Comparison of ENCODE assay signal across 8 cellular contexts in genomic region chr21:31580866-31581276, GRCh38.
DNase-seq lines count a peak whose midpoint lies in the region; ATAC-seq and TF ChIP-seq lines count a peak whose summit lies in the region.

No MANE protein-coding gene starts in this region.

- CTCF ChIA-PET in Calu3 (lab: Charles Lee), result interaction anchor here (1.3 to 1.6 kb wide), 2 partner anchors 10 to 382 kb away, joined by 4 to 13 read pairs; no protein-coding TSS in a partner anchor

- H3K4me1 Mint-ChIP-seq in Calu3 (ENCODE audit: low read depth, unreplicated experiment), result no peaks in the 10 kb centered on the region
- peaks cover 2% of the 10 kb centered on the region for H3K4me1 Mint-ChIP-seq in T-helper 2 cell treated with Interferon-gamma antibody and Interleukin-4, amounts not matched to agents 5 μg/mL and 100 μg/mL, for 36 hours (ENCODE audit: low read depth)

- DNase-seq in Calu3, result peak; percentile 66
- peak; percentile 23 for DNase-seq in NCI-H1436 treated with DMSO at 0.1 percent for 48 hours (lab: John Stamatoyannopoulos, UW)
- peak; percentile 57 for DNase-seq in T-helper 2 cell treated with Interferon-gamma antibody and Interleukin-4, amounts not matched to agents 5 μg/mL and 100 μg/mL, for 36 hours (ENCODE audit: low spot score)
- peak in 54 of 58 donors; percentile 2 to 80 (median 40) for DNase-seq in anterior cingulate cortex (lab: John Stamatoyannopoulos, UW)
- DNase-seq in hippocampal formation (lab: John Stamatoyannopoulos, UW), result peak; percentile 60 to 64
- DNase-seq in stimulated activated CD4-positive, alpha-beta T cell treated with anti-CD3 and anti-CD28 coated beads, Interleukin-12 subunit alpha, Interleukin-12 subunit beta, amount 100 ng/mL, for 24 hours (ENCODE audit: low read depth in 2 of 2), result peak; percentile 57 to 78

- no peaks in the 10 kb centered on the region for H3K27me3 Mint-ChIP-seq in Calu3 (ENCODE audit: unreplicated experiment)
- peaks cover 24% of the 10 kb centered on the region for H3K27me3 Mint-ChIP-seq in T-helper 2 cell treated with Interferon-gamma antibody and Interleukin-4, amounts not matched to agents 5 μg/mL and 100 μg/mL, for 36 hours (ENCODE audit: low read depth)

- peak; percentile 48 for TF ChIP-seq CTCF in Calu3 (IDR thresholded peaks at IDR 0.05; ENCODE audit: unreplicated experiment)

- no peaks in the 10 kb centered on the region for H3K9me3 Mint-ChIP-seq in Calu3 (ENCODE audit: low read depth, unreplicated experiment)
- H3K9me3 Mint-ChIP-seq in T-helper 2 cell treated with Interferon-gamma antibody and Interleukin-4, amounts not matched to agents 5 μg/mL and 100 μg/mL, for 36 hours, result no peaks in the 10 kb centered on the region

- BruUV-seq in Calu3 (replicated peaks; lab: Mats Ljungman, UMichigan), result no TSS peak

- ATAC-seq in GM21576 (IDR thresholded peaks at IDR 0.05; ENCODE audit: unreplicated experiment) (peak; percentile 69), GM21619 (IDR thresholded peaks at IDR 0.05; ENCODE audit: unreplicated experiment) (no peak)

- intact Hi-C loops in Calu3 (cut with micrococcal nuclease; ENCODE audit: unreplicated experiment), result loop anchor here (1.0 to 10.0 kb wide), 2 partner anchors 236 to 383 kb away; partner anchors contain the start of gene TIAM1

- H3K27ac Mint-ChIP-seq in Calu3 (ENCODE audit: unreplicated experiment), result no peak overlapping the region
- H3K27ac Mint-ChIP-seq in T-helper 2 cell treated with Interferon-gamma antibody and Interleukin-4, amounts not matched to agents 5 μg/mL and 100 μg/mL, for 36 hours, result no peak overlapping the region

- no peaks in the 10 kb centered on the region for H3K36me3 Mint-ChIP-seq in Calu3 (ENCODE audit: insufficient read depth, unreplicated experiment)
- no peaks in the 10 kb centered on the region for H3K36me3 Mint-ChIP-seq in T-helper 2 cell treated with Interferon-gamma antibody and Interleukin-4, amounts not matched to agents 5 μg/mL and 100 μg/mL, for 36 hours (ENCODE audit: low read depth)

- no peak overlapping the region for H3K4me3 Mint-ChIP-seq in Calu3 (ENCODE audit: low read depth, unreplicated experiment)
- no peak overlapping the region for H3K4me3 Mint-ChIP-seq in T-helper 2 cell treated with Interferon-gamma antibody and Interleukin-4, amounts not matched to agents 5 μg/mL and 100 μg/mL, for 36 hours
